ENCODE assay signal across 1 cellular context in the genomic region with DNA sequence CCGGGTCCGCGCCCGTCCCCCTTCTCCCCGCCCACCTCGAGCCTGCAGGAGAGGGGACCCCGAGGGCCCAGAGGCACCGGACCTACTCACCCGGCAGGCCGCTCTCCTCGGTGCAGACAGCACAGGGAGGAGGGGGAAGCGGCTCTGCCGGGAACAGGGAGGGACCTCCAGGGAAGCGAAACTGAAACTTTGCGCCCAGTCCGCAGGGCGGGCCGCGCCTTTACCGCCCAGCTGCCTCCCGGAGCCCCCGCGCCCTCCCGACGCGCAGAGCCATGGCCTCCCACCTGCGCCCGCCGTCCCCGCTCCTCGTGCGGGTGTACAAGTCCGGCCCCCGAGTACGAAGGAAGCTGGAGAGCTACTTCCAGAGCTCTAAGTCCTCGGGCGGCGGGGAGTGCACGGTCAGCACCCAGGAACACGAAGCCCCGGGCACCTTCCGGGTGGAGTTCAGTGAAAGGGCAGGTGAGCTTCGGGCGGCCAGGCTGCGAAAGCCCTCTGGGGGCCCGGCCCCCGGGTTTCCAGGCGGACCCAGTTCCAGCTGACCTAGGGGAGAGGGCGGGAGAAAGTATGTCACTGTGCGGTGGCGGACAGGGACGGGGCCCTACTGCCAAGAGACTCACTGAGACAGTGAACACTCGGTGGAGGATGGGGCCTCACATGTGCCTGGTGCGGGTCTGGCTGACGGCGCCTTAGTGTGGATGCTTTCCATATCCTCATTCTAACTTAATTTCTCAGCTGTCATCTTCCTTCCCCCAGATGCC.
TF ChIP-seq lines count a peak whose summit lies in the region.

Gene DTX3L (plus strand): TSS at position 184 of the 758 bp plus-strand sequence. CDS start 89 bp downstream, at position 273.
Gene PARP9 (minus strand): TSS at position 146 of the 758 bp plus-strand sequence. CDS start 4,680 bp downstream, outside the sequence.

TF ChIP-seq in K562, 482 proteins besides CTCF, POLR2A, EP300 and RAD21 (continued from another document):
- TF ChIP-seq ZNF318 (IDR thresholded peaks at IDR 0.05; ENCODE audit: borderline replicate concordance in 1 of 2, low read depth in 1 of 2) (0 out of 4 replicates have a peak, but pooled peaks of 1 of the 2 experiments have one; percentile 20), L3MBTL2 (IDR thresholded peaks at IDR 0.05) (peak; percentile 84), ZNF583 (CRISPR knock-in tag; IDR thresholded peaks at IDR 0.05) (no peak), MIER1 (IDR thresholded peaks at IDR 0.05; ENCODE audit: low read depth) (no peak), ATF7 (IDR thresholded peaks at IDR 0.05) (peak; percentile 47; the same call in 1 of the 2 replicates), HNRNPLL (IDR thresholded peaks at IDR 0.05; ENCODE audit: low read depth, low read length, poor library complexity, severe bottlenecking) (peak; percentile 78), TBP (optimal IDR thresholded peaks at IDR 0.05; ENCODE audit: low read depth, low read length) (peak; percentile 26), PHF21A (IDR thresholded peaks at IDR 0.05; ENCODE audit: borderline replicate concordance, low read depth) (no peak), MTA3 (IDR thresholded peaks at IDR 0.05; ENCODE audit: borderline replicate concordance) (peak; percentile 62; the same call in 1 of the 2 replicates), ELF4 (CRISPR knock-in tag; IDR thresholded peaks at IDR 0.05) (no peak), SLC30A9 (CRISPR knock-in tag; IDR thresholded peaks at IDR 0.05) (no peak), KDM5B (IDR thresholded peaks at IDR 0.05; ENCODE audit: insufficient replicate concordance, low read depth, low read length) (peak; percentile 72), EGR1 (conservative IDR thresholded peaks at IDR 0.05) (0 out of 2 replicates have a peak, but pooled peaks have one; percentile 11)
- TF ChIP-seq, protein P1, sequence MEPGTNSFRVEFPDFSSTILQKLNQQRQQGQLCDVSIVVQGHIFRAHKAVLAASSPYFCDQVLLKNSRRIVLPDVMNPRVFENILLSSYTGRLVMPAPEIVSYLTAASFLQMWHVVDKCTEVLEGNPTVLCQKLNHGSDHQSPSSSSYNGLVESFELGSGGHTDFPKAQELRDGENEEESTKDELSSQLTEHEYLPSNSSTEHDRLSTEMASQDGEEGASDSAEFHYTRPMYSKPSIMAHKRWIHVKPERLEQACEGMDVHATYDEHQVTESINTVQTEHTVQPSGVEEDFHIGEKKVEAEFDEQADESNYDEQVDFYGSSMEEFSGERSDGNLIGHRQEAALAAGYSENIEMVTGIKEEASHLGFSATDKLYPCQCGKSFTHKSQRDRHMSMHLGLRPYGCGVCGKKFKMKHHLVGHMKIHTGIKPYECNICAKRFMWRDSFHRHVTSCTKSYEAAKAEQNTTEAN (CRISPR knock-in tag; IDR thresholded peaks at IDR 0.05), result no peak
TF ChIP-seq in K562: peak in this region for 70.
